ENCODE assay signal across 14 cellular contexts in genomic region chr12:32089156-32089950, GRCh38. TPM values are rescaled to one million over a fixed set of nuclear protein-coding genes. Genes with fewer than 3 reads are reported as not detected.
DNase-seq lines count a peak whose midpoint lies in the region; ATAC-seq and TF ChIP-seq lines count a peak whose summit lies in the region.
"Had no signal": no experiment of that assay in that cellular context is flagged by ENCODE, and none has a peak within 500 bp of the region (broad histone marks: within the 10 kb centered on the region; RNA-seq: fewer than 3 reads in every experiment).

No MANE protein-coding gene starts in this region.

- ATAC-seq in psoas muscle = no peak
- ATAC-seq in HG03280 (IDR thresholded peaks at IDR 0.05; ENCODE audit: unreplicated experiment) = no peak

- H3K4me1 ChIP-seq in breast epithelium (no peaks in the 10 kb centered on the region), neuronal stem cell (ENCODE audit: control insufficient read depth in 2 of 2, insufficient read depth in 1 of 2, low read depth in 1 of 2, low read length in 2 of 2) (peaks cover 0 to 6% of the 10 kb centered on the region in 2 donors), psoas muscle (no peaks in the 10 kb centered on the region)
- H3K4me1 ChIP-seq: esophagus muscularis mucosa had no signal

- TF ChIP-seq POLR2A in breast epithelium (IDR thresholded peaks at IDR 0.05) = no peak

- no peak overlapping the region for H3K4me2 ChIP-seq in neuronal stem cell (ENCODE audit: insufficient read depth, low read length, poor library complexity, severe bottlenecking)

- H2AFZ ChIP-seq in neuronal stem cell (ENCODE audit: low read length) = peak overlapping the region; percentile 31

- H3K27ac ChIP-seq in breast epithelium = peak overlapping the region; percentile 70 to 77
- no peak overlapping the region for H3K27ac ChIP-seq in neuronal stem cell (replicated peaks; ENCODE audit: low read length)
- H3K27ac ChIP-seq in psoas muscle = no peak overlapping the region
- H3K27ac ChIP-seq: esophagus muscularis mucosa had no signal

- H2BK12ac ChIP-seq in neuronal stem cell (ENCODE audit: low read length) = no peak overlapping the region

- H2BK5ac ChIP-seq in neuronal stem cell (ENCODE audit: low read length) = no peak overlapping the region

- H3K23ac ChIP-seq in neuronal stem cell (ENCODE audit: low read depth, low read length, poor library complexity) = no peak overlapping the region

- in situ Hi-C loops in G401 (cut with HindIII; ENCODE audit: low sequenced_read_pairs) = no loop called here

- H3K27me3 ChIP-seq in breast epithelium (no peaks in the 10 kb centered on the region), neuronal stem cell (ENCODE audit: control insufficient read depth in 3 of 3, insufficient read depth in 3 of 3, low read depth in 1 of 3, low read length in 3 of 3) (no peaks in the 10 kb centered on the region), psoas muscle (ENCODE audit: insufficient read depth in 3 of 3, low read length in 2 of 3) (no peaks in the 10 kb centered on the region)
- H3K27me3 ChIP-seq: esophagus muscularis mucosa had no signal

- no peak overlapping the region for H3K9ac ChIP-seq in neuronal stem cell (ENCODE audit: low read depth, low read length, poor library complexity)

- intact Hi-C loops in breast epithelium (cut with DNase I; ENCODE audit: low total_unique reads) = no loop called here
- intact Hi-C loops in psoas muscle (cut with DNase I) = no loop called here

- no peak overlapping the region for H4K8ac ChIP-seq in neuronal stem cell (ENCODE audit: low read depth, low read length)

- H3K9me3 ChIP-seq in breast epithelium (no peaks in the 10 kb centered on the region), neuronal stem cell (replicated peaks in 1 of 2; ENCODE audit: control insufficient read depth in 2 of 2, insufficient read depth in 1 of 2, low read depth in 1 of 2, low read length in 2 of 2) (no peaks in the 10 kb centered on the region), psoas muscle (no peaks in the 10 kb centered on the region)
- H3K9me3 ChIP-seq: esophagus muscularis mucosa had no signal

- no peak overlapping the region for H3K4ac ChIP-seq in neuronal stem cell (ENCODE audit: low read length)

- no peak overlapping the region for H3K18ac ChIP-seq in neuronal stem cell (ENCODE audit: low read length)

- H3K36me3 ChIP-seq in breast epithelium = no peaks in the 10 kb centered on the region
- no peaks in the 10 kb centered on the region for H3K36me3 ChIP-seq in neuronal stem cell (replicated peaks in 1 of 2; ENCODE audit: control insufficient read depth in 2 of 2, insufficient read depth in 2 of 2, low read length in 2 of 2)
- no peaks in the 10 kb centered on the region for H3K36me3 ChIP-seq in psoas muscle (ENCODE audit: insufficient read depth in 1 of 2, low read depth in 1 of 2)
- H3K36me3 ChIP-seq: esophagus muscularis mucosa had no signal

- DNase-seq in G401 (ENCODE audit: low spot score) (peak; percentile 42), NCI-H69 (lab: John Stamatoyannopoulos, UW) (peak; percentile 100), breast epithelium (ENCODE audit: low spot score in 2 of 2) (peak in 1 of 2 donors; percentile 66), neuronal stem cell (ENCODE audit: low spot score) (no peak), psoas muscle (no peak), NOMO-1 treated with DMSO at 0.1 percent for 48 hours (lab: John Stamatoyannopoulos, UW; ENCODE audit: unreplicated experiment) (no peak)
- DNase-seq: activated CD4-positive, alpha-beta T cell treated with anti-CD3 and anti-CD28 coated beads for 48 hours; activated T-cell treated with anti-CD3 and anti-CD28 coated beads, Interleukin-2, amount 50 U/mL, for 48 hours; CD4-positive, alpha-beta T cell; hypothalamus; naive B cell; NCI-H1930 had no signal

- H3K4me3 ChIP-seq in breast epithelium = no peak overlapping the region
- H3K4me3 ChIP-seq in neuronal stem cell (ENCODE audit: low read length in 2 of 2) = no peak overlapping the region
- no peak overlapping the region for H3K4me3 ChIP-seq in psoas muscle
- H3K4me3 ChIP-seq: esophagus muscularis mucosa had no signal

- no CpG with 5 or more reads among the region's 8 CpGs for WGBS in neuronal stem cell (ENCODE audit: extremely low coverage in 2 of 2, insufficient read length in 2 of 2, insufficient replicate concordance in 1 of 2), 2 donors
- 76 to 81% (median 79%) methylated on average over 8 of the region's 8 CpGs for WGBS in psoas muscle, 3 donors

- no peaks in the 10 kb centered on the region for H3K79me1 ChIP-seq in neuronal stem cell (ENCODE audit: low read depth, low read length)

- no peak overlapping the region for H4K91ac ChIP-seq in neuronal stem cell (ENCODE audit: low read depth, low read length, poor library complexity)

- H2BK15ac ChIP-seq in neuronal stem cell (ENCODE audit: low read length) = no peak overlapping the region

- H3K14ac ChIP-seq in neuronal stem cell (ENCODE audit: low read length) = no peak overlapping the region

- TF ChIP-seq CTCF in breast epithelium (IDR thresholded peaks at IDR 0.05) (no peak), psoas muscle (IDR thresholded peaks at IDR 0.05) (no peak)

- H2BK120ac ChIP-seq in neuronal stem cell (ENCODE audit: low read depth, low read length) = no peak overlapping the region

- H2AK5ac ChIP-seq in neuronal stem cell (ENCODE audit: low read depth, low read length) = no peak overlapping the region

RNA-seq across cellular contexts. Expression of gene BICD1, which starts 17.3 kb away (rescaled TPM):
- total RNA-seq in G401 (2014; rRNA removed; shearing (Covaris generic)) = 7.5 and 8.0 TPM in 2 replicates
- total RNA-seq in breast epithelium (10 to 100 TPM in 2 of 3 donors, 1 to 10 TPM in 1; 7.2 to 31.5 (median 18.4) TPM), psoas muscle (1 to 10 TPM; 2.8 to 9.8 (median 4.5) TPM)
- polyA plus RNA-seq in neuronal stem cell (2013, experiment 1 of 2) = 18.0 TPM
- 17.3 TPM for polyA plus RNA-seq in neuronal stem cell (2013, experiment 2 of 2)
- 1 to 10 TPM in 1 of 3 donors, under 1 TPM in 2; 0.55 to 2.1 (median 0.99) TPM for polyA plus RNA-seq in psoas muscle

Comparison
In these comparisons a context has a peak if more than half of its experiments do, and no peak if none do; other contexts are left out.
1. DNase-seq: peak in G401 (single experiment) and NCI-H69 (single experiment); none in neuronal stem cell (single experiment), psoas muscle (0 of 2) and NOMO-1 treated with DMSO at 0.1 percent for 48 hours (single experiment).
2. H3K27ac ChIP-seq: peak in breast epithelium (2 of 2); none in neuronal stem cell (single experiment) and psoas muscle (single experiment).